8 cellular contexts compared by ENCODE assay signal in genomic region chr1:174262747-174263241, GRCh38.
DNase-seq lines count a peak whose midpoint lies in the region; ATAC-seq and TF ChIP-seq lines count a peak whose summit lies in the region.

No MANE protein-coding gene starts in this region.

- no peak overlapping the region for H3K27ac ChIP-seq in AG04450 (ENCODE audit: low read depth, low read length)

- CTCF ChIA-PET in AG04450 (lab: Charles Lee) = interaction anchor here (0.5 to 2.8 kb wide), 93 partner anchors 10 to 760 kb away, joined by 3 to 243 read pairs (median 4); no protein-coding TSS in a partner anchor

- DNase-seq in AG04450 (ENCODE audit: low read depth, low spot score) (peak; percentile 34), NAMALWA (ENCODE audit: low spot score) (peak; percentile 97), erythroblast (lab: John Stamatoyannopoulos, UW) (peak; percentile 53 to 59), middle frontal gyrus (ENCODE audit: extremely low spot score, low spot score) (peak; percentile 52)

- POLR2A ChIA-PET in AG04450 (lab: Yijun Ruan, JAX) = interaction anchor here (0.6 to 0.8 kb wide), 3 partner anchors 40 to 479 kb away, joined by 3 to 7 read pairs (median 3); no protein-coding TSS in a partner anchor

- ATAC-seq in SK-N-SH treated with all-trans-retinoic acid at 6 μM for 48 hours (peak; percentile 85), HG02885 (IDR thresholded peaks at IDR 0.05; ENCODE audit: poor library complexity, unreplicated experiment) (no peak), GM21576 (IDR thresholded peaks at IDR 0.05; ENCODE audit: unreplicated experiment) (no peak)

- no peaks in the 10 kb centered on the region for H3K27me3 ChIP-seq in AG04450 (ENCODE audit: control insufficient read depth, insufficient read depth, low read length)

- TF ChIP-seq CTCF in AG04450 (IDR thresholded peaks at IDR 0.05; ENCODE audit: low read depth, low read length) (peak; percentile 89), GM12873 (IDR thresholded peaks at IDR 0.05; ENCODE audit: insufficient read depth, low read depth, low read length, missing control alignments) (peak; percentile 67)

- H3K9me3 ChIP-seq in AG04450 (ENCODE audit: control insufficient read depth, insufficient read depth, low read length) = no peaks in the 10 kb centered on the region

- TF ChIP-seq POLR2A in erythroblast (IDR thresholded peaks at IDR 0.05; ENCODE audit: low read length) = no peak

- H3K4me3 ChIP-seq in AG04450 (ENCODE audit: low read depth, low read length) = no peak overlapping the region

TF ChIP-seq in SK-N-SH treated with all-trans-retinoic acid at 6 μM for 48 hours, 23 proteins besides CTCF, POLR2A, EP300 and RAD21:
- TF ChIP-seq TSHZ2 (CRISPR knock-in tag; IDR thresholded peaks at IDR 0.05) = no peak
- TF ChIP-seq, protein P1, sequence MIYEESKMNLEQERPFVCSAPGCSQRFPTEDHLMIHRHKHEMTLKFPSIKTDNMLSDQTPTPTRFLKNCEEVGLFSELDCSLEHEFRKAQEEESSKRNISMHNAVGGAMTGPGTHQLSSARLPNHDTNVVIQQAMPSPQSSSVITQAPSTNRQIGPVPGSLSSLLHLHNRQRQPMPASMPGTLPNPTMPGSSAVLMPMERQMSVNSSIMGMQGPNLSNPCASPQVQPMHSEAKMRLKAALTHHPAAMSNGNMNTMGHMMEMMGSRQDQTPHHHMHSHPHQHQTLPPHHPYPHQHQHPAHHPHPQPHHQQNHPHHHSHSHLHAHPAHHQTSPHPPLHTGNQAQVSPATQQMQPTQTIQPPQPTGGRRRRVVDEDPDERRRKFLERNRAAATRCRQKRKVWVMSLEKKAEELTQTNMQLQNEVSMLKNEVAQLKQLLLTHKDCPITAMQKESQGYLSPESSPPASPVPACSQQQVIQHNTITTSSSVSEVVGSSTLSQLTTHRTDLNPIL (CRISPR knock-in tag; IDR thresholded peaks at IDR 0.05; ENCODE audit: low read depth) = no peak
- no peak for TF ChIP-seq CSDC2 (CRISPR knock-in tag; IDR thresholded peaks at IDR 0.05)
- no peak for TF ChIP-seq POU6F1 (CRISPR knock-in tag; IDR thresholded peaks at IDR 0.05; ENCODE audit: borderline replicate concordance, low read depth)
- TF ChIP-seq ZFP3 (CRISPR knock-in tag; IDR thresholded peaks at IDR 0.05) = no peak
- no peak for TF ChIP-seq GLIS3 (CRISPR knock-in tag; IDR thresholded peaks at IDR 0.05)
- no peak for TF ChIP-seq ZFP30 (CRISPR knock-in tag; IDR thresholded peaks at IDR 0.05)
- no peak for TF ChIP-seq ZNF8 (CRISPR knock-in tag; IDR thresholded peaks at IDR 0.05)

Comparison
In these comparisons a context has a peak if more than half of its experiments do, and no peak if none do; other contexts are left out.
1. DNase-seq: peak in every context shown above with its lines; median percentile 97 in NAMALWA; 56 in erythroblast; 52 in middle frontal gyrus; 34 in AG04450.